Comparison of ENCODE assay signal across 10 cellular contexts in genomic region chr13:36815069-36815468, GRCh38. TPM values are rescaled to one million over a fixed set of nuclear protein-coding genes. Genes with fewer than 3 reads are reported as not detected.
DNase-seq lines count a peak whose midpoint lies in the region; ATAC-seq and TF ChIP-seq lines count a peak whose summit lies in the region.
"Had no signal": no experiment of that assay in that cellular context is flagged by ENCODE, and none has a peak within 500 bp of the region (broad histone marks: within the 10 kb centered on the region; RNA-seq: fewer than 3 reads in every experiment).

No MANE protein-coding gene starts in this region.

- H3K4me2 ChIP-seq in Loucy (ENCODE audit: low read depth, low read length, poor library complexity, severe bottlenecking) (no peak overlapping the region), mammary epithelial cell (ENCODE audit: insufficient read depth, low read depth, low read length) (no peak overlapping the region), smooth muscle cell (no peak overlapping the region)

- H3K9me3 ChIP-seq in breast epithelium = no peaks in the 10 kb centered on the region
- H3K9me3 ChIP-seq in Loucy (ENCODE audit: insufficient read depth, low read depth, low read length) = no peaks in the 10 kb centered on the region
- no peaks in the 10 kb centered on the region for H3K9me3 ChIP-seq in mammary epithelial cell (replicated peaks; ENCODE audit: insufficient read depth, low read length)
- H3K9me3 ChIP-seq in smooth muscle cell (replicated peaks; ENCODE audit: low read depth) = no peaks in the 10 kb centered on the region
- H3K9me3 ChIP-seq: ovary had no signal

- BruUV-seq in MCF 10A (replicated peaks; lab: Mats Ljungman, UMichigan) = no TSS peak
- BruUV-seq in mammary epithelial cell (replicated peaks; lab: Mats Ljungman, UMichigan) = no TSS peak

- H3K36me3 ChIP-seq in breast epithelium = no peaks in the 10 kb centered on the region
- H3K36me3 ChIP-seq in Loucy (ENCODE audit: insufficient read depth, low read length) = no peaks in the 10 kb centered on the region
- no peaks in the 10 kb centered on the region for H3K36me3 ChIP-seq in mammary epithelial cell (ENCODE audit: insufficient read depth, low read length)
- H3K36me3 ChIP-seq in smooth muscle cell (ENCODE audit: low read depth) = no peaks in the 10 kb centered on the region
- H3K36me3 ChIP-seq: ovary had no signal

- H3K9me3 Mint-ChIP-seq in MCF 10A (ENCODE audit: unreplicated experiment) = no peaks in the 10 kb centered on the region
- H3K9me3 Mint-ChIP-seq: activated T-cell treated with anti-CD3 and anti-CD28 coated beads, Interleukin-2, amount 50 U/mL, for 24 hours had no signal

- no peaks in the 10 kb centered on the region for H3K36me3 Mint-ChIP-seq in MCF 10A (ENCODE audit: insufficient read depth, unreplicated experiment)

- H4K20me1 ChIP-seq in Loucy (ENCODE audit: insufficient read depth, low read length, poor library complexity, severe bottlenecking) (peaks cover 10% of the 10 kb centered on the region), mammary epithelial cell (ENCODE audit: insufficient read depth, low read length) (no peaks in the 10 kb centered on the region), smooth muscle cell (ENCODE audit: low read depth) (no peaks in the 10 kb centered on the region)

- H3K4me3 Mint-ChIP-seq in MCF 10A (ENCODE audit: unreplicated experiment) = no peak overlapping the region
- H3K4me3 Mint-ChIP-seq: activated T-cell treated with anti-CD3 and anti-CD28 coated beads, Interleukin-2, amount 50 U/mL, for 24 hours had no signal

- intact Hi-C loops in MCF 10A (cut with micrococcal nuclease) = no loop called here
- intact Hi-C loops in breast epithelium (cut with DNase I; ENCODE audit: low total_unique reads) = loop anchor here (5.0 kb wide), 1 partner anchor 488 kb away; no protein-coding TSS in a partner anchor
- intact Hi-C loops in mammary epithelial cell (cut with micrococcal nuclease) = loop anchor here (5.0 to 10.0 kb wide), 4 partner anchors 48 to 530 kb away; no protein-coding TSS in a partner anchor

- no peaks in the 10 kb centered on the region for H3K27me3 Mint-ChIP-seq in MCF 10A (ENCODE audit: insufficient read depth, unreplicated experiment)

- DNase-seq in MCF 10A (ENCODE audit: unreplicated experiment) (no peak), breast epithelium (ENCODE audit: low spot score in 2 of 2) (no peak), mammary epithelial cell (no peak), smooth muscle cell (lab: John Stamatoyannopoulos, UW; ENCODE audit: unreplicated experiment) (no peak)
- DNase-seq: activated T-cell treated with anti-CD3 and anti-CD28 coated beads, Interleukin-2, amount 50 U/mL, for 24 hours; ovary had no signal

- H3F3A ChIP-seq in Loucy (ENCODE audit: low read depth) (no peaks in the 10 kb centered on the region), smooth muscle cell (ENCODE audit: low read depth) (no peaks in the 10 kb centered on the region)

- POLR2A ChIA-PET in MCF 10A (lab: Yijun Ruan, JAX) = no interaction called here

- H3K4me3 ChIP-seq in breast epithelium (no peak overlapping the region), Loucy (ENCODE audit: low read length, poor library complexity, severe bottlenecking) (no peak overlapping the region), mammary epithelial cell (replicated peaks in 1 of 3; ENCODE audit: insufficient read depth in 1 of 3, low read depth in 2 of 3, low read length in 3 of 3) (no peak overlapping the region), smooth muscle cell (no peak overlapping the region)
- H3K4me3 ChIP-seq: ovary had no signal

- H3K27ac ChIP-seq in breast epithelium (no peak overlapping the region), mammary epithelial cell (ENCODE audit: insufficient read depth, low read depth, low read length) (no peak overlapping the region), smooth muscle cell (ENCODE audit: low read depth) (no peak overlapping the region)
- H3K27ac ChIP-seq: ovary had no signal

- peaks cover 0 to 1% of the 10 kb centered on the region in 2 donors for H3K4me1 ChIP-seq in breast epithelium
- peaks cover 13% of the 10 kb centered on the region for H3K4me1 ChIP-seq in Loucy (ENCODE audit: insufficient read depth, low read length, poor library complexity, severe bottlenecking)
- peaks cover 6% of the 10 kb centered on the region for H3K4me1 ChIP-seq in mammary epithelial cell (ENCODE audit: insufficient read depth, low read length)
- peaks cover 3% of the 10 kb centered on the region for H3K4me1 ChIP-seq in smooth muscle cell (ENCODE audit: low read depth)

- H3K27me3 ChIP-seq in breast epithelium (no peaks in the 10 kb centered on the region), Loucy (ENCODE audit: insufficient read depth, low read length, poor library complexity, severe bottlenecking) (no peaks in the 10 kb centered on the region), mammary epithelial cell (ENCODE audit: insufficient read depth, low read length) (peaks cover 3% of the 10 kb centered on the region), smooth muscle cell (ENCODE audit: low read depth) (no peaks in the 10 kb centered on the region)
- H3K27me3 ChIP-seq: ovary had no signal

- WGBS in mammary epithelial cell (ENCODE audit: low coverage, missing lambda C conversion rate) = 61% methylated on average over 2 of the region's 2 CpGs
- 76% methylated on average over 2 of the region's 2 CpGs for WGBS in smooth muscle cell (ENCODE audit: low lambda C conversion rate)

- H3K4me1 Mint-ChIP-seq in MCF 10A (ENCODE audit: insufficient read depth, unreplicated experiment) = peaks cover 3% of the 10 kb centered on the region

- H3K9me2 ChIP-seq in Loucy (replicated peaks; ENCODE audit: low read depth, low read length) = no peaks in the 10 kb centered on the region

- CTCF ChIA-PET in MCF 10A (lab: Yijun Ruan, JAX) = interaction anchor here (0.6 to 1.2 kb wide), 5 partner anchors 10 to 431 kb away, joined by 3 to 5 read pairs (median 4); no protein-coding TSS in a partner anchor
- CTCF ChIA-PET in mammary epithelial cell (lab: Charles Lee; ENCODE audit: low non-redundant PET) = no interaction called here

- peak; percentile 25 for TF ChIP-seq CTCF in MCF 10A (IDR thresholded peaks at IDR 0.05; ENCODE audit: unreplicated experiment)
- no peak for TF ChIP-seq CTCF in breast epithelium (IDR thresholded peaks at IDR 0.05)
- TF ChIP-seq CTCF in Loucy (conservative IDR thresholded peaks at IDR 0.05; ENCODE audit: low read length) = peak; percentile 65
- peak; percentile 14 to 35 for TF ChIP-seq CTCF in mammary epithelial cell (conservative IDR thresholded peaks at IDR 0.05 in 1 of 2, IDR thresholded peaks at IDR 0.05 in 1 of 2; ENCODE audit: extremely low read depth in 1 of 2, insufficient read depth in 1 of 2, low read depth in 1 of 2, low read length in 2 of 2)
- peak; percentile 20 for TF ChIP-seq CTCF in smooth muscle cell (IDR thresholded peaks at IDR 0.05; ENCODE audit: borderline replicate concordance, insufficient read depth, poor library complexity, severe bottlenecking)

- no peak overlapping the region for H3K9ac ChIP-seq in Loucy (ENCODE audit: low read depth, low read length, poor library complexity, severe bottlenecking)
- H3K9ac ChIP-seq in mammary epithelial cell (ENCODE audit: insufficient read depth, low read length) = no peak overlapping the region
- no peak overlapping the region for H3K9ac ChIP-seq in smooth muscle cell (ENCODE audit: low read depth)

- no peak overlapping the region for H3K27ac Mint-ChIP-seq in MCF 10A (ENCODE audit: low read depth, unreplicated experiment)
- H3K27ac Mint-ChIP-seq: activated T-cell treated with anti-CD3 and anti-CD28 coated beads, Interleukin-2, amount 50 U/mL, for 24 hours had no signal

- no peak for TF ChIP-seq POLR2A in breast epithelium (IDR thresholded peaks at IDR 0.05)

- peaks cover 10% of the 10 kb centered on the region for H3K79me2 ChIP-seq in Loucy (ENCODE audit: insufficient read depth, low read length)
- peaks cover 9% of the 10 kb centered on the region for H3K79me2 ChIP-seq in mammary epithelial cell (ENCODE audit: insufficient read depth, low read length)
- peaks cover 1% of the 10 kb centered on the region for H3K79me2 ChIP-seq in smooth muscle cell (ENCODE audit: low read depth)

- in situ Hi-C loops in mammary epithelial cell (cut with MboI; ENCODE audit: low sequenced_read_pairs in 2 of 2) = no loop called here

- dilution Hi-C loops in mammary epithelial cell (cut with HindIII; ENCODE audit: low sequenced_read_pairs) = no loop called here

- ATAC-seq in HG02840 (IDR thresholded peaks at IDR 0.05; ENCODE audit: low FRiP score, unreplicated experiment) = no peak
- ATAC-seq in HG02884 (IDR thresholded peaks at IDR 0.05; ENCODE audit: unreplicated experiment) = no peak
- no peak for ATAC-seq in GM21528 (IDR thresholded peaks at IDR 0.05; ENCODE audit: low FRiP score, unreplicated experiment)

- H2AFZ ChIP-seq in Loucy (ENCODE audit: low read length) (no peak overlapping the region), mammary epithelial cell (ENCODE audit: low read depth, low read length) (no peak overlapping the region), smooth muscle cell (ENCODE audit: low read depth) (no peak overlapping the region)

RNA-seq across cellular contexts. Expression of gene RFXAP, which starts 4.0 kb away (rescaled TPM):
- total RNA-seq in MCF 10A (2022) (6.1 and 8.1 TPM in 2 replicates), breast epithelium (1 to 10 TPM; 3.8 to 6.6 (median 5.9) TPM), mammary epithelial cell (1 to 10 TPM; 3.3 to 4.4 TPM), smooth muscle cell (0.81 and 1.3 TPM in 2 replicates)
- polyA plus RNA-seq in mammary epithelial cell (1.6 TPM), smooth muscle cell (1.7 and 2.9 TPM in 2 replicates)
- not detected for polyA minus RNA-seq in mammary epithelial cell

Comparison
In these comparisons a context has a peak if more than half of its experiments do, and no peak if none do; other contexts are left out.
1. CTCF ChIP-seq: peak in MCF 10A (single experiment), Loucy (single experiment), mammary epithelial cell (2 of 2) and smooth muscle cell (single experiment); none in breast epithelium (0 of 3).